In genomic region chr7:34042406-34042805, GRCh38 we compare ENCODE assay signal across 16 cellular contexts.
DNase-seq lines count a peak whose midpoint lies in the region; ATAC-seq lines count a peak whose summit lies in the region.
"Had no signal": no experiment of that assay in that cellular context is flagged by ENCODE, and none has a peak within 500 bp of the region (broad histone marks: within the 10 kb centered on the region; RNA-seq: fewer than 3 reads in every experiment).

No MANE protein-coding gene starts in this region.

- DNase-seq in ELR (ENCODE audit: low read depth) (peak; percentile 82), M059J (ENCODE audit: low read depth) (peak; percentile 63), astrocyte of the hippocampus (ENCODE audit: low read depth, low spot score) (peak; percentile 39), hypothalamus (lab: John Stamatoyannopoulos, UW) (no peak), left colon (no peak)
- DNase-seq: Caco-2, GF-D8, NCI-H1105 treated with DMSO at 0.1 percent for 48 hours, NCI-H187 treated with DMSO at 0.1 percent for 48 hours, NCI-H446, Peyer's patch, SHP77 treated with DMSO at 0.1 percent for 48 hours, T1000 had no signal

- intact Hi-C loops in left colon (cut with DNase I, micrococcal nuclease), result no loop called here

- ATAC-seq in GM18873 (IDR thresholded peaks at IDR 0.05; ENCODE audit: low FRiP score, unreplicated experiment), result no peak
- ATAC-seq in GM19467 (IDR thresholded peaks at IDR 0.05; ENCODE audit: unreplicated experiment), result no peak
- no peak for ATAC-seq in left colon
- ATAC-seq: HCT116 had no signal

Comparison
In these comparisons a context has a peak if more than half of its experiments do, and no peak if none do; other contexts are left out.
1. DNase-seq: peak in ELR (single experiment), M059J (single experiment) and astrocyte of the hippocampus (single experiment); none in hypothalamus (0 of 51) and left colon (0 of 2).